Comparison of ENCODE assay signal across 15 cellular contexts in genomic region chr2:45184606-45185005, GRCh38.
DNase-seq lines count a peak whose midpoint lies in the region; ATAC-seq lines count a peak whose summit lies in the region.
"Had no signal": no experiment of that assay in that cellular context is flagged by ENCODE, and none has a peak within 500 bp of the region (broad histone marks: within the 10 kb centered on the region; RNA-seq: fewer than 3 reads in every experiment).

No MANE protein-coding gene starts in this region.

- H3K36me3 ChIP-seq in ACC112 (ENCODE audit: insufficient read depth, low read length) (no peaks in the 10 kb centered on the region), adipocyte (ENCODE audit: control insufficient read depth, insufficient read depth, low read length, severe bottlenecking) (no peaks in the 10 kb centered on the region)
- H3K36me3 ChIP-seq: colonic mucosa, esophagus squamous epithelium, SJCRH30 had no signal

- DNase-seq in HS-5 (ENCODE audit: low read depth) = peak; percentile 60
- DNase-seq in adipocyte (ENCODE audit: low read depth) = peak; percentile 37
- DNase-seq in islet precursor cell = peak; percentile 87
- no peak for DNase-seq in activated CD4-positive, alpha-beta T cell treated with anti-CD3 and anti-CD28 coated beads, Interleukin-2, amount 50 U/mL, for 48 hours
- DNase-seq: activated naive CD4-positive, alpha-beta T cell treated with anti-CD3 and anti-CD28 coated beads, Interleukin-2, amount 10 ng/mL, durations not matched to agents 7 days and 5 days; colonic mucosa; esophagus squamous epithelium; NCI-H2081; SJCRH30 had no signal

- H3K9ac ChIP-seq in adipocyte (ENCODE audit: low read length) = no peak overlapping the region
- H3K9ac ChIP-seq: parathyroid adenoma had no signal

- peak overlapping the region; percentile 73 for H2AFZ ChIP-seq in ACC112 (ENCODE audit: low read length, unreplicated experiment)
- H2AFZ ChIP-seq: parathyroid adenoma had no signal

- peak overlapping the region; percentile 20; the same call in 1 of the 2 replicates for H3K4me3 ChIP-seq in ACC112 (ENCODE audit: low read depth, low read length)
- H3K4me3 ChIP-seq in adipocyte (ENCODE audit: low read length) = no peak overlapping the region
- H3K4me3 ChIP-seq: colonic mucosa, esophagus squamous epithelium, SJCRH30 had no signal

- H3K79me2 ChIP-seq in ACC112 (ENCODE audit: control insufficient read depth, insufficient read depth, low read length, unreplicated experiment) = no peaks in the 10 kb centered on the region
- H3K79me2 ChIP-seq: parathyroid adenoma had no signal

- H3K27me3 ChIP-seq in ACC112 (ENCODE audit: insufficient read depth, low read length) = no peaks in the 10 kb centered on the region
- H3K27me3 ChIP-seq in adipocyte (replicated peaks; ENCODE audit: control insufficient read depth, insufficient read depth, low read length) = no peaks in the 10 kb centered on the region
- H3K27me3 ChIP-seq: colonic mucosa, SJCRH30 had no signal

- peak overlapping the region; percentile 63 for H3K27ac ChIP-seq in ACC112 (ENCODE audit: low read depth, low read length)
- H3K27ac ChIP-seq: colonic mucosa, esophagus squamous epithelium, parathyroid adenoma, SJCRH30, VCaP had no signal

- H3K4me1 ChIP-seq in ACC112 (ENCODE audit: control insufficient read depth, insufficient read depth, low read length, unreplicated experiment) (peaks cover 32% of the 10 kb centered on the region), adipocyte (ENCODE audit: control insufficient read depth, insufficient read depth, low read length) (peaks cover 44% of the 10 kb centered on the region)
- H3K4me1 ChIP-seq: colonic mucosa, esophagus squamous epithelium, parathyroid adenoma had no signal

- H3K9me3 ChIP-seq in adipocyte (ENCODE audit: control insufficient read depth, low read length) = no peaks in the 10 kb centered on the region
- H3K9me3 ChIP-seq: colonic mucosa, esophagus squamous epithelium, SJCRH30 had no signal

- ATAC-seq in GM18520 (IDR thresholded peaks at IDR 0.05; ENCODE audit: unreplicated experiment) (no peak), HG03521 (IDR thresholded peaks at IDR 0.05; ENCODE audit: unreplicated experiment) (no peak), GM21381 (IDR thresholded peaks at IDR 0.05; ENCODE audit: unreplicated experiment) (no peak)

Comparison
In these comparisons a context has a peak if more than half of its experiments do, and no peak if none do; other contexts are left out.
1. DNase-seq: peak in HS-5 (single experiment), adipocyte (single experiment) and islet precursor cell (single experiment); none in activated CD4-positive, alpha-beta T cell treated with anti-CD3 and anti-CD28 coated beads, Interleukin-2, amount 50 U/mL, for 48 hours (0 of 2).